In the genomic region with DNA sequence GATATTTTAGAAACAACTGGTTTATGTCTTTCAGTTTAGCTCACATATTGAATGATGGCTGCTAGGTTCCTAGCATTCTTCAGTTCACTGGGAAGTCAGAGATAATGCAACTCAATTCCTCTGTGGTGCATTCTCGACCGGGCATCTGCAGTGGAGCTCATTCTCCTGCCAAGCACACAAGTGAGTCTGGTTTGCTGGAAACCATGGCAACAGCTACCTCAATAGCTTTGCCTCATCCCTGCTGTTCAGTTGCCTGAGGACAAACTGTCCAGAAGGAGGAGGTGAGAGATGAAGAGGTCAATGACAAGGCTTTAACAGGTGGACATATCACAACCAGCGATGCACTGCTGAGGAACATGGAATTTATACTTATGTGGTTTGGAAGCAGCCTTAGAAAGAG, we compare ENCODE assay signal across 14 cellular contexts.
A peak's percentile ranks its signal among the peaks of the same experiment; 100 is the strongest.
DNase-seq lines count a peak whose midpoint lies in the region; ATAC-seq and TF ChIP-seq lines count a peak whose summit lies in the region.
"Had no signal": no experiment of that assay in that cellular context is flagged by ENCODE, and none has a peak within 500 bp of the region (broad histone marks: within the 10 kb centered on the region; RNA-seq: fewer than 3 reads in every experiment).

No MANE protein-coding gene starts in this region.

- H3K4me1 ChIP-seq in heart left ventricle = peaks cover 0 to 8% (median 0%) of the 10 kb centered on the region in 12 donors
- no peaks in the 10 kb centered on the region for H3K4me1 ChIP-seq in stomach
- H3K4me1 ChIP-seq: Caco-2 had no signal

- no peak for TF ChIP-seq EP300 in stomach (IDR thresholded peaks at IDR 0.05)

- H3K27me3 ChIP-seq in heart left ventricle = no peaks in the 10 kb centered on the region
- H3K27me3 ChIP-seq in stomach = no peaks in the 10 kb centered on the region

- H3K27ac ChIP-seq in heart left ventricle = no peak overlapping the region
- peak overlapping the region; percentile 36 for H3K27ac ChIP-seq in temporal lobe (ENCODE audit: low read depth, low read length)
- H3K27ac ChIP-seq in stomach = no peak overlapping the region

- peaks cover 2% of the 10 kb centered on the region for H3K9me3 Mint-ChIP-seq in activated CD4-positive, alpha-beta T cell treated with anti-CD3 and anti-CD28 coated beads, Interleukin-2, amount 10 ng/mL, durations not matched to agents 7 days and 5 days

- no peak for TF ChIP-seq POLR2A in heart left ventricle (IDR thresholded peaks at IDR 0.05)
- TF ChIP-seq POLR2A in stomach (IDR thresholded peaks at IDR 0.05) = no peak

- no peaks in the 10 kb centered on the region for H3K9me3 ChIP-seq in heart left ventricle
- no peaks in the 10 kb centered on the region for H3K9me3 ChIP-seq in stomach
- H3K9me3 ChIP-seq: Caco-2 had no signal

- no peak overlapping the region for H3K4me3 Mint-ChIP-seq in activated CD4-positive, alpha-beta T cell treated with anti-CD3 and anti-CD28 coated beads, Interleukin-2, amount 10 ng/mL, durations not matched to agents 7 days and 5 days

- CTCF ChIA-PET in activated CD4-positive, alpha-beta T cell treated with anti-CD3 and anti-CD28 coated beads, Interleukin-2, amount 10 ng/mL, durations not matched to agents 7 days and 5 days (lab: Charles Lee) = no interaction called here

- no peaks in the 10 kb centered on the region for H3K36me3 Mint-ChIP-seq in activated CD4-positive, alpha-beta T cell treated with anti-CD3 and anti-CD28 coated beads, Interleukin-2, amount 10 ng/mL, durations not matched to agents 7 days and 5 days (ENCODE audit: low read depth)

- DNase-seq in heart left ventricle = peak in 1 of 5 donors; percentile 50
- DNase-seq in cardiac septum (ENCODE audit: low spot score) = no peak
- peak; percentile 2 for DNase-seq in choroid plexus epithelial cell (ENCODE audit: low read depth)
- peak; percentile 20 for DNase-seq in midbrain (lab: John Stamatoyannopoulos, UW)
- no peak for DNase-seq in activated CD4-positive, CD25-positive, alpha-beta regulatory T cell treated with anti-CD3 and anti-CD28 coated beads, Interleukin-2, amount 50 U/mL, for 72 hours
- no peak for DNase-seq in activated CD4-positive, alpha-beta T cell treated with anti-CD3 and anti-CD28 coated beads, Interleukin-2, amount 10 ng/mL, durations not matched to agents 7 days and 5 days
- DNase-seq in stomach = no peak
- DNase-seq: Caco-2, Karpas-422, NCI-H1436 treated with DMSO at 0.1 percent for 48 hours, NCI-H2081, NCI-H226, NCI-H526 had no signal

- H3K4me1 Mint-ChIP-seq in activated CD4-positive, alpha-beta T cell treated with anti-CD3 and anti-CD28 coated beads, Interleukin-2, amount 10 ng/mL, durations not matched to agents 7 days and 5 days = no peaks in the 10 kb centered on the region

- H3K27me3 Mint-ChIP-seq in activated CD4-positive, alpha-beta T cell treated with anti-CD3 and anti-CD28 coated beads, Interleukin-2, amount 10 ng/mL, durations not matched to agents 7 days and 5 days = no peaks in the 10 kb centered on the region

- H3K36me3 ChIP-seq in heart left ventricle (no peaks in the 10 kb centered on the region), stomach (no peaks in the 10 kb centered on the region)

- no peak overlapping the region for H3K27ac Mint-ChIP-seq in activated CD4-positive, alpha-beta T cell treated with anti-CD3 and anti-CD28 coated beads, Interleukin-2, amount 10 ng/mL, durations not matched to agents 7 days and 5 days

- 26 to 40% (median 31%) methylated on average over 3 of the region's 3 CpGs for WGBS in heart left ventricle, 4 donors
- 38 to 62% (median 45%) methylated on average over 3 of the region's 3 CpGs for WGBS in stomach, 5 donors

- H3K4me3 ChIP-seq in heart left ventricle (no peak overlapping the region), choroid plexus epithelial cell (ENCODE audit: low read depth, low read length) (no peak overlapping the region), stomach (no peak overlapping the region)

- no peak for TF ChIP-seq CTCF in heart left ventricle (IDR thresholded peaks at IDR 0.05)
- no peak for TF ChIP-seq CTCF in choroid plexus epithelial cell (conservative IDR thresholded peaks at IDR 0.05; ENCODE audit: low read depth, low read length)
- TF ChIP-seq CTCF in stomach (IDR thresholded peaks at IDR 0.05) = no peak

- intact Hi-C loops in heart left ventricle (cut with DNase I) (no loop called here), cardiac septum (cut with DNase I) (no loop called here), stomach (cut with DNase I; ENCODE audit: low total_unique reads) (no loop called here)

- peak in 3 of 4 donors; percentile 49 to 88 (median 73) for ATAC-seq in heart left ventricle

- POLR2A ChIA-PET in activated CD4-positive, alpha-beta T cell treated with anti-CD3 and anti-CD28 coated beads, Interleukin-2, amount 10 ng/mL, durations not matched to agents 7 days and 5 days (lab: Charles Lee) = no interaction called here

Comparison
In these comparisons a context has a peak if more than half of its experiments do, and no peak if none do; other contexts are left out.
1. DNase-seq: peak in choroid plexus epithelial cell (single experiment) and midbrain (single experiment); none in cardiac septum (single experiment), activated CD4-positive, CD25-positive, alpha-beta regulatory T cell treated with anti-CD3 and anti-CD28 coated beads, Interleukin-2, amount 50 U/mL, for 72 hours (single experiment), activated CD4-positive, alpha-beta T cell treated with anti-CD3 and anti-CD28 coated beads, Interleukin-2, amount 10 ng/mL, durations not matched to agents 7 days and 5 days (single experiment) and stomach (single experiment).